9 cellular contexts compared by ENCODE assay signal in genomic region chr7:18357691-18358090, GRCh38.
A peak's percentile ranks its signal among the peaks of the same experiment; 100 is the strongest.
DNase-seq lines count a peak whose midpoint lies in the region; ATAC-seq, FAIRE-seq and TF ChIP-seq lines count a peak whose summit lies in the region.
"Had no signal": no experiment of that assay in that cellular context is flagged by ENCODE, and none has a peak within 500 bp of the region (broad histone marks: within the 10 kb centered on the region; RNA-seq: fewer than 3 reads in every experiment).

No MANE protein-coding gene starts in this region.

- no peak for TF ChIP-seq POLR2A in GM12878 (IDR thresholded peaks at IDR 0.05; ENCODE audit: low read depth, low read length)

- H3K9me3 ChIP-seq in GM12878 (replicated peaks; ENCODE audit: control insufficient read depth, insufficient read depth, low read length) = no peaks in the 10 kb centered on the region
- no peaks in the 10 kb centered on the region for H3K9me3 ChIP-seq in CD8-positive, alpha-beta memory T cell (ENCODE audit: low read length)
- H3K9me3 ChIP-seq: Caco-2 had no signal

- H2AFZ ChIP-seq in GM12878 (ENCODE audit: control insufficient read depth, low read depth, low read length) = no peak overlapping the region

- in situ Hi-C loops in GM12878 (cut with MboI) = loop anchor here (10.0 kb wide), 1 partner anchor 1307 kb away; no protein-coding TSS in a partner anchor

- no peaks in the 10 kb centered on the region for H3K79me2 ChIP-seq in GM12878 (ENCODE audit: control insufficient read depth, insufficient read depth, low read length)

- 47% methylated on average over 1 of the region's 1 CpG for WGBS in GM12878 (ENCODE audit: insufficient coverage, insufficient replicate concordance, low lambda C conversion rate, missing lambda C conversion rate)

- H3K4me3 ChIP-seq in GM12878 = no peak overlapping the region
- no peak overlapping the region for H3K4me3 ChIP-seq in CD8-positive, alpha-beta memory T cell (ENCODE audit: low read length)

- peak; percentile 2 to 20 (median 14); a peak in 2 of 6 replicates for TF ChIP-seq CTCF in GM12878 (IDR thresholded peaks at IDR 0.05 in 2 of 3, conservative IDR thresholded peaks at IDR 0.05 in 1 of 3; ENCODE audit: control insufficient read depth in 2 of 3, extremely low read depth in 1 of 3, insufficient read depth in 1 of 3, low read depth in 3 of 3, low read length in 3 of 3)

- CTCF ChIA-PET in GM12878 (lab: Yijun Ruan, JAX) = interaction anchor here (1.0 to 2.9 kb wide), 13 partner anchors 10 to 308 kb away, joined by 3 to 12 read pairs (median 6); partner anchors contain the start of gene HDAC9
- CTCF ChIA-PET in CD8-positive, alpha-beta memory T cell (lab: Charles Lee) = no interaction called here

- H3K4me2 ChIP-seq in GM12878 (ENCODE audit: control insufficient read depth, insufficient read depth) = no peak overlapping the region; the same call in 1 of the 2 replicates

- H3K36me3 Mint-ChIP-seq in stimulated activated effector memory CD8-positive, alpha-beta T cell treated with anti-CD3 and anti-CD28 coated beads, Interleukin-12 subunit alpha, Interleukin-12 subunit beta, amount 100 ng/mL, for 72 hours = no peaks in the 10 kb centered on the region
- H3K36me3 Mint-ChIP-seq in CD8-positive, alpha-beta memory T cell = no peaks in the 10 kb centered on the region

- FAIRE-seq in GM12878 (lab: Jason Lieb, UNC) = no peak

- no peak overlapping the region for H3K27ac ChIP-seq in GM12878 (ENCODE audit: control insufficient read depth, insufficient read depth)
- no peak overlapping the region for H3K27ac ChIP-seq in CD8-positive, alpha-beta memory T cell (ENCODE audit: low read depth, low read length)

- H3K9ac ChIP-seq in GM12878 (ENCODE audit: control insufficient read depth, insufficient read depth, low read length) = no peak overlapping the region

- H3K4me1 Mint-ChIP-seq in stimulated activated effector memory CD8-positive, alpha-beta T cell treated with anti-CD3 and anti-CD28 coated beads, Interleukin-12 subunit alpha, Interleukin-12 subunit beta, amount 100 ng/mL, for 72 hours = peaks cover 6% of the 10 kb centered on the region
- peaks cover 3 to 13% (median 13%) of the 10 kb centered on the region in 3 donors for H3K4me1 Mint-ChIP-seq in CD8-positive, alpha-beta memory T cell

- H3K9me3 Mint-ChIP-seq in stimulated activated effector memory CD8-positive, alpha-beta T cell treated with anti-CD3 and anti-CD28 coated beads, Interleukin-12 subunit alpha, Interleukin-12 subunit beta, amount 100 ng/mL, for 72 hours = no peaks in the 10 kb centered on the region
- H3K9me3 Mint-ChIP-seq in CD8-positive, alpha-beta memory T cell = no peaks in the 10 kb centered on the region

- no peaks in the 10 kb centered on the region for H3K4me1 ChIP-seq in GM12878 (ENCODE audit: control insufficient read depth, insufficient read depth, low read length)
- H3K4me1 ChIP-seq in CD8-positive, alpha-beta memory T cell (ENCODE audit: insufficient read depth, low read length) = no peaks in the 10 kb centered on the region

- TF ChIP-seq RAD21 in GM12878 (IDR thresholded peaks at IDR 0.05; ENCODE audit: insufficient read depth, low read depth, low read length) = 0 out of 2 replicates have a peak, but pooled peaks have one; percentile 13

- no peaks in the 10 kb centered on the region for H3K27me3 ChIP-seq in GM12878 (replicated peaks in 1 of 2; ENCODE audit: control insufficient read depth in 2 of 2, insufficient read depth in 2 of 2, low read length in 1 of 2)
- H3K27me3 ChIP-seq in CD8-positive, alpha-beta memory T cell (ENCODE audit: insufficient read depth, low read length, poor library complexity, severe bottlenecking) = no peaks in the 10 kb centered on the region

- H3K27ac Mint-ChIP-seq in stimulated activated effector memory CD8-positive, alpha-beta T cell treated with anti-CD3 and anti-CD28 coated beads, Interleukin-12 subunit alpha, Interleukin-12 subunit beta, amount 100 ng/mL, for 72 hours = peak overlapping the region; percentile 16
- no peak overlapping the region for H3K27ac Mint-ChIP-seq in CD8-positive, alpha-beta memory T cell

- ATAC-seq in GM12878 (peak; percentile 66), HG03095 (IDR thresholded peaks at IDR 0.05; ENCODE audit: unreplicated experiment) (no peak)
- ATAC-seq in stimulated activated effector memory CD8-positive, alpha-beta T cell treated with anti-CD3 and anti-CD28 coated beads, Interleukin-12 subunit alpha, Interleukin-12 subunit beta, amount 100 ng/mL, for 72 hours = peak; percentile 73

- DNase-seq in NCI-H2171 treated with DMSO at 0.1 percent for 48 hours (lab: John Stamatoyannopoulos, UW) = peak; percentile 17
- DNase-seq in NCI-H2171 (lab: John Stamatoyannopoulos, UW) = no peak
- DNase-seq in HPDE6-E6E7 (ENCODE audit: extremely low spot score) = peak; percentile 16
- no peak for DNase-seq in GM12878 (ENCODE audit: low read depth, low spot score)
- no peak for DNase-seq in stimulated activated effector memory CD8-positive, alpha-beta T cell treated with anti-CD3 and anti-CD28 coated beads, Interleukin-12 subunit alpha, Interleukin-12 subunit beta, amount 100 ng/mL, for 72 hours (ENCODE audit: low spot score in 2 of 2)
- no peak for DNase-seq in hippocampal formation (lab: John Stamatoyannopoulos, UW)
- DNase-seq in CD8-positive, alpha-beta memory T cell = no peak
- DNase-seq: Caco-2 had no signal

- intact Hi-C loops in GM12878 (cut with micrococcal nuclease; ENCODE audit: unreplicated experiment) = loop anchor here (5.0 kb wide), 1 partner anchor 150 kb away; no protein-coding TSS in a partner anchor

- no peak overlapping the region for H3K4me3 Mint-ChIP-seq in stimulated activated effector memory CD8-positive, alpha-beta T cell treated with anti-CD3 and anti-CD28 coated beads, Interleukin-12 subunit alpha, Interleukin-12 subunit beta, amount 100 ng/mL, for 72 hours
- H3K4me3 Mint-ChIP-seq in CD8-positive, alpha-beta memory T cell = no peak overlapping the region

- BruUV-seq in GM12878 (replicated peaks; lab: Mats Ljungman, UMichigan) = no TSS peak

- H4K20me1 ChIP-seq in GM12878 (ENCODE audit: control insufficient read depth, insufficient read depth) = no peaks in the 10 kb centered on the region

- POLR2A ChIA-PET in GM12878 (lab: Charles Lee) = no interaction called here
- POLR2A ChIA-PET in CD8-positive, alpha-beta memory T cell (lab: Charles Lee) = no interaction called here

- H3K36me3 ChIP-seq in GM12878 (ENCODE audit: control insufficient read depth in 2 of 2, insufficient read depth in 2 of 2, low read length in 1 of 2) = no peaks in the 10 kb centered on the region
- H3K36me3 ChIP-seq in CD8-positive, alpha-beta memory T cell (ENCODE audit: insufficient read depth, low read length) = no peaks in the 10 kb centered on the region

- no peak for TF ChIP-seq EP300 in GM12878 (IDR thresholded peaks at IDR 0.05; ENCODE audit: borderline replicate concordance in 1 of 2, control insufficient read depth in 1 of 2, low read depth in 2 of 2, low read length in 2 of 2)

- peaks cover under 1 to 2% of the 10 kb centered on the region in 2 donors for H3K27me3 Mint-ChIP-seq in CD8-positive, alpha-beta memory T cell

- RAD21 ChIA-PET in GM12878 (lab: Charles Lee; ENCODE audit: unreplicated experiment) = interaction anchor here (1.1 to 1.7 kb wide), 4 partner anchors 36 to 213 kb away, joined by 3 to 4 read pairs (median 3); no protein-coding TSS in a partner anchor

- SMC1A ChIA-PET in GM12878 (lab: Charles Lee; ENCODE audit: uncharacterized antibody, unreplicated experiment) = interaction anchor here (1.0 to 1.9 kb wide), 5 partner anchors 9 to 215 kb away, joined by 3 to 11 read pairs (median 4); no protein-coding TSS in a partner anchor

TF ChIP-seq in GM12878, 131 proteins besides CTCF, POLR2A, EP300 and RAD21 (continues in another document):
- TF ChIP-seq IRF3 (IDR thresholded peaks at IDR 0.05) = no peak
- TF ChIP-seq EGR1 (IDR thresholded peaks at IDR 0.05; ENCODE audit: borderline replicate concordance in 1 of 2, low read depth in 2 of 2, low read length in 2 of 2) = no peak
- TF ChIP-seq HDAC2 (IDR thresholded peaks at IDR 0.05) = no peak
- no peak for TF ChIP-seq ZBTB11 (CRISPR knock-in tag; IDR thresholded peaks at IDR 0.05)
- TF ChIP-seq ZSCAN29 (IDR thresholded peaks at IDR 0.05) = no peak
- TF ChIP-seq NBN (IDR thresholded peaks at IDR 0.05) = no peak

Comparison
In these comparisons a context has a peak if more than half of its experiments do, and no peak if none do; other contexts are left out.
1. DNase-seq: peak in NCI-H2171 treated with DMSO at 0.1 percent for 48 hours (single experiment) and HPDE6-E6E7 (single experiment); none in NCI-H2171 (single experiment), GM12878 (single experiment), stimulated activated effector memory CD8-positive, alpha-beta T cell treated with anti-CD3 and anti-CD28 coated beads, Interleukin-12 subunit alpha, Interleukin-12 subunit beta, amount 100 ng/mL, for 72 hours (0 of 2), hippocampal formation (0 of 2) and CD8-positive, alpha-beta memory T cell (0 of 5).